Comparison of ENCODE assay signal across 11 cellular contexts in the genomic region with DNA sequence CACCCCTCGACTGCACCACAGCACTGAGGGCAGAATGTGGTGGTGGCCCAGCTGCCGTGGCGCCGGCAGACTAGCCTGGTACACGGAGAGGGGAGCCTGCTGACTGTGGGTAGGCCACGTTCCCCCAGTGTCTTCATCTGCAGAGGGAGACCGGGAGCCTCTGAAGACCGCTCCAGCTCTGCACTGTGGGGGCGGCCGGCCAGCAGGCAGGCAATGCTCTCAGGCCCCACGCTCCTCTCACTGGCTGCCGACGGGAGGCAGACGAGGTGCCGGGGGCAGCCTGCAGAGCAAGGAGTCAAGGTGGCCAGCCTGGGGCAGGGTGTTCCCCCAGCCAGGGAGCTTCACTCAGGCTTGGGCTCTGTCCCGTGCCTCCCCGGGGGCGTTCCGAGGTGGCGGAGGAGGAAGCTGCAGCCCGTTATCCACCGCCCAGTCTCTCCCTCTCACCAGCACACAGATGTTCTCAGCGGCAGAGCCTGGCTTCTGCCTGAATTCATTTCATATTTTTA.
DNase-seq lines count a peak whose midpoint lies in the region; ATAC-seq lines count a peak whose summit lies in the region.
"Had no signal": no experiment of that assay in that cellular context is flagged by ENCODE, and none has a peak within 500 bp of the region (broad histone marks: within the 10 kb centered on the region; RNA-seq: fewer than 3 reads in every experiment).

No MANE protein-coding gene starts in this region.

- H3K14ac ChIP-seq in trophoblast cell (ENCODE audit: low read length), result no peak overlapping the region

- H3K27me3 ChIP-seq in trophoblast cell (ENCODE audit: insufficient read depth, low read length), result no peaks in the 10 kb centered on the region
- no peaks in the 10 kb centered on the region for H3K27me3 ChIP-seq in effector memory CD4-positive, alpha-beta T cell (replicated peaks; ENCODE audit: control insufficient read depth, insufficient read depth, low read length, poor library complexity, severe bottlenecking)

- no peak overlapping the region for H3K9ac ChIP-seq in trophoblast cell (ENCODE audit: low read length)

- H3K79me1 ChIP-seq in trophoblast cell (ENCODE audit: low read length), result no peaks in the 10 kb centered on the region

- H3K4me3 ChIP-seq in trophoblast cell (ENCODE audit: low read depth, low read length), result no peak overlapping the region
- H3K4me3 ChIP-seq in effector memory CD4-positive, alpha-beta T cell (ENCODE audit: insufficient read depth, low read depth, low read length, poor library complexity, severe bottlenecking), result no peak overlapping the region

- no peak overlapping the region for H3K4ac ChIP-seq in trophoblast cell (ENCODE audit: low read depth, low read length)

- ATAC-seq in Right ventricle myocardium superior (ENCODE audit: poor library complexity), result peak; percentile 4
- no peak for ATAC-seq in GM18909 (IDR thresholded peaks at IDR 0.05; ENCODE audit: poor library complexity, unreplicated experiment)

- no peak overlapping the region for H2BK5ac ChIP-seq in trophoblast cell (ENCODE audit: low read depth, low read length, poor library complexity)

- H3K18ac ChIP-seq in trophoblast cell (ENCODE audit: low read length), result peak overlapping the region; percentile 25

- H3K4me1 ChIP-seq in trophoblast cell (ENCODE audit: control insufficient read depth in 1 of 2, insufficient read depth in 2 of 2, low read length in 2 of 2), result no peaks in the 10 kb centered on the region
- peaks cover 2% of the 10 kb centered on the region for H3K4me1 ChIP-seq in effector memory CD4-positive, alpha-beta T cell (ENCODE audit: control insufficient read depth, insufficient read depth, low read length, poor library complexity, severe bottlenecking)

- intact Hi-C loops in Right ventricle myocardium superior (cut with DNase I), result loop anchor here (5.0 kb wide), 1 partner anchor 80 kb away; no protein-coding TSS in a partner anchor

- H3K4me2 ChIP-seq in trophoblast cell (ENCODE audit: low read length), result no peak overlapping the region

- no peak overlapping the region for H2BK12ac ChIP-seq in trophoblast cell (ENCODE audit: low read length)

- H3K27ac ChIP-seq in trophoblast cell (ENCODE audit: low read depth, low read length), result no peak overlapping the region
- H3K27ac ChIP-seq in effector memory CD4-positive, alpha-beta T cell (ENCODE audit: insufficient read depth, low read length, poor library complexity, severe bottlenecking), result no peak overlapping the region

- no peak overlapping the region for H4K8ac ChIP-seq in trophoblast cell (ENCODE audit: low read depth, low read length)

- no peak overlapping the region for H4K91ac ChIP-seq in trophoblast cell (ENCODE audit: low read depth, low read length)

- DNase-seq in stimulated activated CD4-positive, alpha-beta T cell treated with anti-CD3 and anti-CD28 coated beads, Interleukin-4, amount 100 ng/mL, for 1 hour, result peak; percentile 0
- DNase-seq in stimulated activated CD4-positive, alpha-beta T cell treated with anti-CD3 and anti-CD28 coated beads, Interleukin-15, amount 100 ng/mL, for 24 hours, result no peak
- DNase-seq in Right ventricle myocardium superior (no peak), trophoblast cell (no peak), NCI-H2227 treated with DMSO at 0.1 percent for 48 hours (lab: John Stamatoyannopoulos, UW) (no peak), NCI-H82 (lab: John Stamatoyannopoulos, UW) (no peak)
- no peak for DNase-seq in effector memory CD4-positive, alpha-beta T cell
- DNase-seq: AML-193, NCI-H226, T1000 had no signal

- no peaks in the 10 kb centered on the region for H3K79me2 ChIP-seq in trophoblast cell (ENCODE audit: control insufficient read depth, insufficient read depth, low read length, poor library complexity)

- peaks cover 1% of the 10 kb centered on the region for H3K9me3 ChIP-seq in trophoblast cell (ENCODE audit: insufficient read depth, low read depth, low read length)
- H3K9me3 ChIP-seq in effector memory CD4-positive, alpha-beta T cell (ENCODE audit: control insufficient read depth, low read length), result no peaks in the 10 kb centered on the region

- no peak overlapping the region for H2AK5ac ChIP-seq in trophoblast cell (ENCODE audit: low read length)

- H4K12ac ChIP-seq in trophoblast cell (ENCODE audit: low read depth, low read length), result no peak overlapping the region

- no peak overlapping the region for H3K23ac ChIP-seq in trophoblast cell (ENCODE audit: low read length)

- no CpG with 5 or more reads among the region's 23 CpGs for WGBS in trophoblast cell (ENCODE audit: extremely low coverage, insufficient coverage, insufficient read length)

- H3K36me3 ChIP-seq in trophoblast cell (ENCODE audit: control insufficient read depth in 1 of 2, insufficient read depth in 2 of 2, low read length in 2 of 2), result no peaks in the 10 kb centered on the region
- no peaks in the 10 kb centered on the region for H3K36me3 ChIP-seq in effector memory CD4-positive, alpha-beta T cell (ENCODE audit: control insufficient read depth, insufficient read depth, low read length)

- no peak overlapping the region for H2BK120ac ChIP-seq in trophoblast cell (ENCODE audit: insufficient read depth, low read length, poor library complexity)

- H2AFZ ChIP-seq in trophoblast cell (ENCODE audit: insufficient read depth, low read length, poor library complexity), result no peak overlapping the region
